Comparison of ENCODE assay signal across 13 cellular contexts in genomic region chr4:82017680-82018079, GRCh38.
DNase-seq lines count a peak whose midpoint lies in the region; ATAC-seq, FAIRE-seq and TF ChIP-seq lines count a peak whose summit lies in the region.
"Had no signal": no experiment of that assay in that cellular context is flagged by ENCODE, and none has a peak within 500 bp of the region (broad histone marks: within the 10 kb centered on the region; RNA-seq: fewer than 3 reads in every experiment).

No MANE protein-coding gene starts in this region.

- H3K27me3 Mint-ChIP-seq in nephron progenitor cell (ENCODE audit: low read depth, poor library complexity): peaks cover 6% of the 10 kb centered on the region

- intact Hi-C loops in lower lobe of right lung (cut with DNase I): no loop called here

- no peak overlapping the region for H3K27ac ChIP-seq in lower lobe of right lung

- DNase-seq in DMS53 (lab: John Stamatoyannopoulos, UW) (peak; percentile 32), DMS53 treated with DMSO at 0.1 percent for 48 hours (lab: John Stamatoyannopoulos, UW; ENCODE audit: unreplicated experiment) (no peak), M059J (ENCODE audit: low read depth) (peak; percentile 14), bronchial epithelial cell (ENCODE audit: low read depth) (peak; percentile 29), nephron progenitor cell (peak; percentile 42), NCI-H1092 (lab: John Stamatoyannopoulos, UW) (no peak), lower lobe of right lung (no peak)
- DNase-seq: left cardiac atrium, NCI-H1930, SW 1271 had no signal

- H3K9me3 ChIP-seq in lower lobe of right lung: no peaks in the 10 kb centered on the region

- no peak for TF ChIP-seq CTCF in bronchial epithelial cell (IDR thresholded peaks at IDR 0.05; ENCODE audit: insufficient read depth, low read length, severe bottlenecking)
- no peak for TF ChIP-seq CTCF in nephron progenitor cell (IDR thresholded peaks at IDR 0.05)
- TF ChIP-seq CTCF in lower lobe of right lung (IDR thresholded peaks at IDR 0.05): no peak

- H3K36me3 Mint-ChIP-seq in nephron progenitor cell (ENCODE audit: low read depth): no peaks in the 10 kb centered on the region

- ATAC-seq in GM18907 (IDR thresholded peaks at IDR 0.05; ENCODE audit: unreplicated experiment) (no peak), lower lobe of right lung (no peak)
- ATAC-seq: left cardiac atrium, sciatic nerve had no signal

- no peak overlapping the region for H3K4me3 Mint-ChIP-seq in nephron progenitor cell

- no peak overlapping the region for H3K4me3 ChIP-seq in bronchial epithelial cell (ENCODE audit: low read depth, low read length)
- H3K4me3 ChIP-seq in lower lobe of right lung: no peak overlapping the region

- H3K36me3 ChIP-seq in bronchial epithelial cell (ENCODE audit: control insufficient read depth, insufficient read depth, low read length) (no peaks in the 10 kb centered on the region), lower lobe of right lung (no peaks in the 10 kb centered on the region)

- no peaks in the 10 kb centered on the region for H3K4me1 ChIP-seq in lower lobe of right lung

- H3K27ac Mint-ChIP-seq in nephron progenitor cell: no peak overlapping the region

- no peaks in the 10 kb centered on the region for H3K4me1 Mint-ChIP-seq in nephron progenitor cell

- no peaks in the 10 kb centered on the region for H3K27me3 ChIP-seq in bronchial epithelial cell (ENCODE audit: control insufficient read depth, insufficient read depth, low read length)
- no peaks in the 10 kb centered on the region for H3K27me3 ChIP-seq in lower lobe of right lung (ENCODE audit: low read depth)

- H3K9me3 Mint-ChIP-seq in nephron progenitor cell: peaks cover 17% of the 10 kb centered on the region

- no peak for FAIRE-seq in bronchial epithelial cell (lab: Jason Lieb, UNC)
- FAIRE-seq: A204.1 had no signal

Comparison
In these comparisons a context has a peak if more than half of its experiments do, and no peak if none do; other contexts are left out.
1. DNase-seq: peak in DMS53 (single experiment), M059J (single experiment), bronchial epithelial cell (single experiment) and nephron progenitor cell (single experiment); none in DMS53 treated with DMSO at 0.1 percent for 48 hours (single experiment), NCI-H1092 (single experiment) and lower lobe of right lung (single experiment).